In genomic region chr20:47960769-47961525, GRCh38 we compare ENCODE assay signal across 1 cellular context.
TF ChIP-seq lines count a peak whose summit lies in the region.

No MANE protein-coding gene starts in this region.

TF ChIP-seq in HepG2, 621 proteins besides CTCF, POLR2A, EP300 and RAD21 (continued from another document):
- TF ChIP-seq MLXIP (CRISPR knock-in tag; IDR thresholded peaks at IDR 0.05; ENCODE audit: borderline replicate concordance): no peak
- TF ChIP-seq ZNF274 (CRISPR knock-in tag; IDR thresholded peaks at IDR 0.05): 0 out of 2 replicates have a peak, but pooled peaks have one; percentile 31
- no peak for TF ChIP-seq ZNF383 (CRISPR knock-in tag; IDR thresholded peaks at IDR 0.05; ENCODE audit: borderline replicate concordance)
- TF ChIP-seq JUND (CRISPR knock-in tag; IDR thresholded peaks at IDR 0.05): no peak
- TF ChIP-seq ZNF337 (CRISPR knock-in tag; IDR thresholded peaks at IDR 0.05; ENCODE audit: borderline replicate concordance, low read depth): no peak
- no peak for TF ChIP-seq ZNF549 (CRISPR knock-in tag; IDR thresholded peaks at IDR 0.05)
- TF ChIP-seq ZNF766 (CRISPR knock-in tag; IDR thresholded peaks at IDR 0.05; ENCODE audit: borderline replicate concordance): no peak
- TF ChIP-seq ZNF205 (CRISPR knock-in tag; IDR thresholded peaks at IDR 0.05): no peak
- TF ChIP-seq AGO1 (IDR thresholded peaks at IDR 0.05; ENCODE audit: low read depth, low read length, poor library complexity, severe bottlenecking): no peak
- no peak for TF ChIP-seq MAX (IDR thresholded peaks at IDR 0.05)
- TF ChIP-seq POLR2G (IDR thresholded peaks at IDR 0.05; ENCODE audit: low read depth, low read length): no peak
- TF ChIP-seq ZNF768 (CRISPR knock-in tag; IDR thresholded peaks at IDR 0.05): peak; percentile 44; the same call in 1 of the 2 replicates
- TF ChIP-seq NR2F1 (CRISPR knock-in tag; IDR thresholded peaks at IDR 0.05): peak; percentile 26 to 66; a peak in 1 of 4 replicates
- 0 out of 2 replicates have a peak, but pooled peaks have one; percentile 38 for TF ChIP-seq BRD4 (CRISPR knock-in tag; IDR thresholded peaks at IDR 0.05)
- TF ChIP-seq NCOA1 (CRISPR knock-in tag; IDR thresholded peaks at IDR 0.05): 0 out of 2 replicates have a peak, but pooled peaks have one; percentile 50
- TF ChIP-seq ZNF414 (CRISPR knock-in tag; IDR thresholded peaks at IDR 0.05): no peak
- TF ChIP-seq, protein P1, sequence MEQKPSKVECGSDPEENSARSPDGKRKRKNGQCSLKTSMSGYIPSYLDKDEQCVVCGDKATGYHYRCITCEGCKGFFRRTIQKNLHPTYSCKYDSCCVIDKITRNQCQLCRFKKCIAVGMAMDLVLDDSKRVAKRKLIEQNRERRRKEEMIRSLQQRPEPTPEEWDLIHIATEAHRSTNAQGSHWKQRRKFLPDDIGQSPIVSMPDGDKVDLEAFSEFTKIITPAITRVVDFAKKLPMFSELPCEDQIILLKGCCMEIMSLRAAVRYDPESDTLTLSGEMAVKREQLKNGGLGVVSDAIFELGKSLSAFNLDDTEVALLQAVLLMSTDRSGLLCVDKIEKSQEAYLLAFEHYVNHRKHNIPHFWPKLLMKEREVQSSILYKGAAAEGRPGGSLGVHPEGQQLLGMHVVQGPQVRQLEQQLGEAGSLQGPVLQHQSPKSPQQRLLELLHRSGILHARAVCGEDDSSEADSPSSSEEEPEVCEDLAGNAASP (CRISPR knock-in tag; IDR thresholded peaks at IDR 0.05; ENCODE audit: borderline replicate concordance): peak; percentile 86; the same call in 1 of the 2 replicates
- TF ChIP-seq ZNF709 (CRISPR knock-in tag; IDR thresholded peaks at IDR 0.05): no peak
- TF ChIP-seq TBX3 (IDR thresholded peaks at IDR 0.05; ENCODE audit: borderline replicate concordance): no peak
- peak; percentile 54; the same call in 1 of the 2 replicates for TF ChIP-seq RXRA (CRISPR knock-in tag; IDR thresholded peaks at IDR 0.05)
- TF ChIP-seq ZFP1 (CRISPR knock-in tag; IDR thresholded peaks at IDR 0.05): no peak
